ENCODE assay signal across 7 cellular contexts in genomic region chr1:113904292-113904673, GRCh38. TPM values are rescaled to one million over a fixed set of nuclear protein-coding genes. Genes with fewer than 3 reads are reported as not detected.
DNase-seq lines count a peak whose midpoint lies in the region; ATAC-seq and TF ChIP-seq lines count a peak whose summit lies in the region.

No MANE protein-coding gene starts in this region.

- H3K9ac ChIP-seq in GM23248 (peak overlapping the region; percentile 93), Loucy (ENCODE audit: low read depth, low read length, poor library complexity, severe bottlenecking) (peak overlapping the region; percentile 75), smooth muscle cell (ENCODE audit: low read depth) (peak overlapping the region; percentile 63)

- in situ Hi-C loops in GM23248 (cut with MboI): no loop called here

- TF ChIP-seq CTCF in Loucy (conservative IDR thresholded peaks at IDR 0.05; ENCODE audit: low read length): no peak
- no peak for TF ChIP-seq CTCF in smooth muscle cell (IDR thresholded peaks at IDR 0.05; ENCODE audit: borderline replicate concordance, insufficient read depth, poor library complexity, severe bottlenecking)

- no peaks in the 10 kb centered on the region for H3K27me3 Mint-ChIP-seq in activated T-helper 17 cell treated with anti-CD3 and anti-CD28 coated beads, Interleukin-2, amount 50 U/mL, for 72 hours

- peak overlapping the region; percentile 96 for H3K4me3 Mint-ChIP-seq in activated T-helper 17 cell treated with anti-CD3 and anti-CD28 coated beads, Interleukin-2, amount 50 U/mL, for 72 hours

- H3K9me3 ChIP-seq in GM23248 (ENCODE audit: low read depth) (no peaks in the 10 kb centered on the region), Loucy (ENCODE audit: insufficient read depth, low read depth, low read length) (no peaks in the 10 kb centered on the region), smooth muscle cell (replicated peaks; ENCODE audit: low read depth) (no peaks in the 10 kb centered on the region)

- no peak for TF ChIP-seq POLR2A in GM18505 (IDR thresholded peaks at IDR 0.05; ENCODE audit: borderline replicate concordance, extremely low read depth, insufficient read depth, insufficient read length)

- peaks cover 91% of the 10 kb centered on the region for H3K36me3 Mint-ChIP-seq in activated T-helper 17 cell treated with anti-CD3 and anti-CD28 coated beads, Interleukin-2, amount 50 U/mL, for 72 hours (ENCODE audit: low read depth)

- H3K9me3 Mint-ChIP-seq in activated T-helper 17 cell treated with anti-CD3 and anti-CD28 coated beads, Interleukin-2, amount 50 U/mL, for 72 hours: no peaks in the 10 kb centered on the region

- H3F3A ChIP-seq in GM23248 (ENCODE audit: insufficient read depth) (peaks cover 22% of the 10 kb centered on the region), Loucy (ENCODE audit: low read depth) (no peaks in the 10 kb centered on the region), smooth muscle cell (ENCODE audit: low read depth) (peaks cover 4% of the 10 kb centered on the region)

- peak; percentile 35 for ATAC-seq in GM18505 (IDR thresholded peaks at IDR 0.05; ENCODE audit: unreplicated experiment)
- no peak for ATAC-seq in activated T-helper 17 cell treated with anti-CD3 and anti-CD28 coated beads, Interleukin-2, amount 50 U/mL, for 72 hours (replicated peaks)

- H4K20me1 ChIP-seq in GM23248 (ENCODE audit: insufficient read depth) (no peaks in the 10 kb centered on the region), Loucy (ENCODE audit: insufficient read depth, low read length, poor library complexity, severe bottlenecking) (no peaks in the 10 kb centered on the region), smooth muscle cell (ENCODE audit: low read depth) (no peaks in the 10 kb centered on the region)

- no peaks in the 10 kb centered on the region for H3K27me3 ChIP-seq in GM23248 (replicated peaks; ENCODE audit: insufficient read depth)
- no peaks in the 10 kb centered on the region for H3K27me3 ChIP-seq in Loucy (ENCODE audit: insufficient read depth, low read length, poor library complexity, severe bottlenecking)
- no peaks in the 10 kb centered on the region for H3K27me3 ChIP-seq in smooth muscle cell (ENCODE audit: low read depth)

- H3K27ac ChIP-seq in GM23248 (peak overlapping the region; percentile 94), smooth muscle cell (ENCODE audit: low read depth) (peak overlapping the region; percentile 81)

- H3K4me1 ChIP-seq in GM23248 (ENCODE audit: insufficient read depth) (peaks cover 12% of the 10 kb centered on the region), Loucy (ENCODE audit: insufficient read depth, low read length, poor library complexity, severe bottlenecking) (peaks cover 46% of the 10 kb centered on the region), smooth muscle cell (ENCODE audit: low read depth) (peaks cover 7% of the 10 kb centered on the region)

- peaks cover 8% of the 10 kb centered on the region; the same call in 1 of the 2 replicates for H3K36me3 ChIP-seq in GM23248 (ENCODE audit: low read depth)
- H3K36me3 ChIP-seq in Loucy (ENCODE audit: insufficient read depth, low read length): no peaks in the 10 kb centered on the region; the same call in 1 of the 2 replicates
- no peaks in the 10 kb centered on the region for H3K36me3 ChIP-seq in smooth muscle cell (ENCODE audit: low read depth)

- no peaks in the 10 kb centered on the region for H3K9me2 ChIP-seq in GM23248 (ENCODE audit: insufficient read depth)
- H3K9me2 ChIP-seq in Loucy (replicated peaks; ENCODE audit: low read depth, low read length): no peaks in the 10 kb centered on the region

- H2AFZ ChIP-seq in GM23248: peak overlapping the region; percentile 94
- peak overlapping the region; percentile 78 for H2AFZ ChIP-seq in Loucy (ENCODE audit: low read length)
- peak overlapping the region; percentile 89 for H2AFZ ChIP-seq in smooth muscle cell (ENCODE audit: low read depth)

- peak overlapping the region; percentile 84 for H3K27ac Mint-ChIP-seq in activated T-helper 17 cell treated with anti-CD3 and anti-CD28 coated beads, Interleukin-2, amount 50 U/mL, for 72 hours

- DNase-seq in GM23248 (no peak), hepatic stellate cell (ENCODE audit: low spot score) (peak; percentile 50), smooth muscle cell (lab: John Stamatoyannopoulos, UW; ENCODE audit: unreplicated experiment) (no peak), putamen (ENCODE audit: low spot score) (no peak)

- H3K4me2 ChIP-seq in GM23248 (ENCODE audit: unreplicated experiment): peak overlapping the region; percentile 89
- H3K4me2 ChIP-seq in Loucy (ENCODE audit: low read depth, low read length, poor library complexity, severe bottlenecking): peak overlapping the region; percentile 94
- peak overlapping the region; percentile 85 for H3K4me2 ChIP-seq in smooth muscle cell

- peaks cover 43% of the 10 kb centered on the region for H3K4me1 Mint-ChIP-seq in activated T-helper 17 cell treated with anti-CD3 and anti-CD28 coated beads, Interleukin-2, amount 50 U/mL, for 72 hours

- H3K4me3 ChIP-seq in GM23248: peak overlapping the region; percentile 86
- H3K4me3 ChIP-seq in Loucy (ENCODE audit: low read length, poor library complexity, severe bottlenecking): peak overlapping the region; percentile 80
- peak overlapping the region; percentile 75 for H3K4me3 ChIP-seq in smooth muscle cell

- H3K79me2 ChIP-seq in GM23248 (ENCODE audit: insufficient read depth): peaks cover 47% of the 10 kb centered on the region
- peaks cover 67% of the 10 kb centered on the region for H3K79me2 ChIP-seq in Loucy (ENCODE audit: insufficient read depth, low read length)
- peaks cover 10% of the 10 kb centered on the region for H3K79me2 ChIP-seq in smooth muscle cell (ENCODE audit: low read depth)

- WGBS in GM23248 (ENCODE audit: low coverage in 1 of 2, low lambda C conversion rate in 2 of 2, missing lambda C conversion rate in 2 of 2), 2 experiments: 1 to 3% methylated on average over 11 of the region's 11 CpGs
- WGBS in smooth muscle cell (ENCODE audit: low lambda C conversion rate): under 1% methylated on average over 11 of the region's 11 CpGs

RNA-seq across cellular contexts. Expression of gene AP4B1, which starts 0.3 kb away (rescaled TPM):
- total RNA-seq in GM23248 (2014; rRNA removed; shearing (Covaris generic)): 12.9 and 16.1 TPM in 2 replicates
- polyA plus RNA-seq in GM23248 (2016; fragmentation: Nextera tagmentation; extraction: Ambion mirVana) (9.9 and 11.8 TPM in 2 replicates), smooth muscle cell (8.5 and 11.6 TPM in 2 replicates)
- total RNA-seq in activated T-helper 17 cell treated with anti-CD3 and anti-CD28 coated beads, Interleukin-2, amount 50 U/mL, for 72 hours: 10 to 100 TPM; 46.5 to 61.7 TPM
- 9.4 and 17.3 TPM in 2 replicates for total RNA-seq in smooth muscle cell

RNA-seq across cellular contexts. Expression of gene DCLRE1B, which starts 0.8 kb away (rescaled TPM):
- total RNA-seq in GM23248 (2014; rRNA removed; shearing (Covaris generic)): 4.3 and 6.9 TPM in 2 replicates
- polyA plus RNA-seq in GM23248 (2016; fragmentation: Nextera tagmentation; extraction: Ambion mirVana) (6.5 and 7.2 TPM in 2 replicates), smooth muscle cell (5.9 and 6.6 TPM in 2 replicates)
- 10 to 100 TPM; 16.1 to 21.4 TPM for total RNA-seq in activated T-helper 17 cell treated with anti-CD3 and anti-CD28 coated beads, Interleukin-2, amount 50 U/mL, for 72 hours
- total RNA-seq in smooth muscle cell: 5.6 and 11.0 TPM in 2 replicates

RNA-seq across cellular contexts. Expression of gene BCL2L15, which starts 16.9 kb away (rescaled TPM):
- 0.13 and 0.32 TPM in 2 replicates for total RNA-seq in GM23248 (2014; rRNA removed; shearing (Covaris generic))
- polyA plus RNA-seq in GM23248 (2016; fragmentation: Nextera tagmentation; extraction: Ambion mirVana) (not detected in 2 replicates), smooth muscle cell (not detected in 2 replicates)
- 1 to 10 TPM in 1 of 2 donors, under 1 TPM in 1; 0.99 to 4.4 TPM for total RNA-seq in activated T-helper 17 cell treated with anti-CD3 and anti-CD28 coated beads, Interleukin-2, amount 50 U/mL, for 72 hours
- 0.13 TPM in 1 of 2 replicates, not detected in the other for total RNA-seq in smooth muscle cell

RNA-seq across cellular contexts. Expression of gene HIPK1, which starts 24.8 kb away (rescaled TPM):
- total RNA-seq in GM23248 (2014; rRNA removed; shearing (Covaris generic)): 23.6 and 26.2 TPM in 2 replicates
- polyA plus RNA-seq in GM23248 (2016; fragmentation: Nextera tagmentation; extraction: Ambion mirVana) (6.1 and 7.6 TPM in 2 replicates), smooth muscle cell (11.4 and 12.0 TPM in 2 replicates)
- total RNA-seq in activated T-helper 17 cell treated with anti-CD3 and anti-CD28 coated beads, Interleukin-2, amount 50 U/mL, for 72 hours: 10 to 100 TPM; 44.4 to 71.0 TPM
- 34.2 TPM in 2 replicates for total RNA-seq in smooth muscle cell

RNA-seq across cellular contexts. Expression of gene PTPN22, which starts 32.8 kb away (rescaled TPM):
- total RNA-seq in GM23248 (2014; rRNA removed; shearing (Covaris generic)): 0.51 and 0.86 TPM in 2 replicates
- polyA plus RNA-seq in GM23248 (2016; fragmentation: Nextera tagmentation; extraction: Ambion mirVana): 1.4 and 1.6 TPM in 2 replicates
- total RNA-seq in activated T-helper 17 cell treated with anti-CD3 and anti-CD28 coated beads, Interleukin-2, amount 50 U/mL, for 72 hours: 10 to 100 TPM; 55.9 to 70.1 TPM
- total RNA-seq in smooth muscle cell: not detected in 2 replicates
- not detected in 2 replicates for polyA plus RNA-seq in smooth muscle cell
